In the genomic region with DNA sequence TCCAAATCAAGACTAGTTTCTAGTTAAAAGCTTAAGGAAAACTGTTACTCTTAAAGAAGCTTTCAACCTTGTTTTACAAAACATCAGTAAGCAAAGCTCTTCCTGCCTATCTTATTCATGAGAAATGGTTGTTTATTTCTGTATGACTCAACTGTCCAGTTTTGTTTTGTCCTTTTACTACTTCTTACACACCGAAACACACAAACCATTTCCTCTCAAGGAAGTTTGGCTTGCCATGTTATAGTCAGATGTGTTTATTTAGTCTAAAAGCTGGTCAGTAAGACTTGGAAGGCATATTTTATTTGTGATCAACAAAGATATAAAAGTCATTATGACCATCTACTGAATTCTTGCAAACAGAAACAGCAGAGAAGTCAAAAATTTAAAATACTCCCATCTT, we compare ENCODE assay signal across 24 cellular contexts. TPM values are rescaled to one million over a fixed set of nuclear protein-coding genes. Genes with fewer than 3 reads are reported as not detected.
DNase-seq lines count a peak whose midpoint lies in the region; ATAC-seq, FAIRE-seq and TF ChIP-seq lines count a peak whose summit lies in the region.
"Had no signal": no experiment of that assay in that cellular context is flagged by ENCODE, and none has a peak within 500 bp of the region (broad histone marks: within the 10 kb centered on the region; RNA-seq: fewer than 3 reads in every experiment).

No MANE protein-coding gene starts in this region.

- in situ Hi-C loops in GM23248 (cut with MboI) (no loop called here), GM12878 (cut with MboI) (no loop called here)

- no peak overlapping the region for H3K4me3 ChIP-seq in GM23248
- no peak overlapping the region for H3K4me3 ChIP-seq in GM12878
- no peak overlapping the region for H3K4me3 ChIP-seq in H7 (ENCODE audit: insufficient read depth, low read depth, low read length)
- no peak overlapping the region for H3K4me3 ChIP-seq in endodermal cell (ENCODE audit: low read length)
- H3K4me3 ChIP-seq: BLaER1 treated with 17β-estradiol and CSF1 and Interleukin-3, amounts not matched to agents 10 nM and 100 nM; HAP-1; MG63 had no signal

- intact Hi-C loops in GM12878 (cut with micrococcal nuclease; ENCODE audit: unreplicated experiment): no loop called here

- H3K79me2 ChIP-seq in GM23248 (ENCODE audit: insufficient read depth): no peaks in the 10 kb centered on the region
- H3K79me2 ChIP-seq in GM12878 (ENCODE audit: control insufficient read depth, insufficient read depth, low read length): no peaks in the 10 kb centered on the region

- H3K9me3 ChIP-seq in GM23248 (ENCODE audit: low read depth) (no peaks in the 10 kb centered on the region), GM12878 (replicated peaks; ENCODE audit: control insufficient read depth, insufficient read depth, low read length) (no peaks in the 10 kb centered on the region; the same call in 2 of the 3 replicates), endodermal cell (ENCODE audit: control insufficient read depth, low read length) (no peaks in the 10 kb centered on the region)
- H3K9me3 ChIP-seq: Caco-2, HAP-1, MG63, SK-N-SH had no signal

- TF ChIP-seq EP300 in GM12878 (IDR thresholded peaks at IDR 0.05; ENCODE audit: borderline replicate concordance in 1 of 2, control insufficient read depth in 1 of 2, low read depth in 2 of 2, low read length in 2 of 2): no peak

- H3K27ac Mint-ChIP-seq in endodermal cell: no peak overlapping the region
- H3K27ac Mint-ChIP-seq: CD4-positive, alpha-beta memory T cell; IgD-negative memory B cell had no signal

- H3K27ac ChIP-seq in GM23248 (no peak overlapping the region), GM12878 (ENCODE audit: control insufficient read depth, insufficient read depth) (no peak overlapping the region), endodermal cell (ENCODE audit: low read depth, low read length) (no peak overlapping the region)
- H3K27ac ChIP-seq: BLaER1 treated with 17β-estradiol and CSF1 and Interleukin-3, amounts not matched to agents 10 nM and 100 nM had no signal

- no peaks in the 10 kb centered on the region for H3K9me3 Mint-ChIP-seq in endodermal cell
- H3K9me3 Mint-ChIP-seq: IgD-negative memory B cell had no signal

- H2AFZ ChIP-seq in GM23248 (peak overlapping the region; percentile 13; the same call in 1 of the 2 replicates), GM12878 (ENCODE audit: control insufficient read depth, low read depth, low read length) (no peak overlapping the region)

- no TSS peak for BruUV-seq in GM12878 (replicated peaks; lab: Mats Ljungman, UMichigan)

- no peaks in the 10 kb centered on the region for H3K36me3 Mint-ChIP-seq in endodermal cell (ENCODE audit: low read depth)
- H3K36me3 Mint-ChIP-seq: CD4-positive, alpha-beta memory T cell; IgD-negative memory B cell had no signal

- H3K4me1 ChIP-seq in GM23248 (ENCODE audit: insufficient read depth) (no peaks in the 10 kb centered on the region), GM12878 (ENCODE audit: control insufficient read depth, insufficient read depth, low read length) (no peaks in the 10 kb centered on the region), endodermal cell (ENCODE audit: control insufficient read depth, insufficient read depth, low read length) (no peaks in the 10 kb centered on the region)
- H3K4me1 ChIP-seq: HAP-1 had no signal

- no peak for TF ChIP-seq CTCF in GM12878 (IDR thresholded peaks at IDR 0.05 in 2 of 3, conservative IDR thresholded peaks at IDR 0.05 in 1 of 3; ENCODE audit: control insufficient read depth in 2 of 3, extremely low read depth in 1 of 3, insufficient read depth in 1 of 3, low read depth in 3 of 3, low read length in 3 of 3)
- no peak for TF ChIP-seq CTCF in endodermal cell (conservative IDR thresholded peaks at IDR 0.05)

- TF ChIP-seq POLR2A in GM12878 (IDR thresholded peaks at IDR 0.05; ENCODE audit: low read depth, low read length): no peak

- H3K4me3 Mint-ChIP-seq in endodermal cell: no peak overlapping the region
- H3K4me3 Mint-ChIP-seq: CD4-positive, alpha-beta memory T cell; IgD-negative memory B cell had no signal

- TF ChIP-seq RAD21 in GM12878 (IDR thresholded peaks at IDR 0.05; ENCODE audit: insufficient read depth, low read depth, low read length): no peak

- ATAC-seq in GM12878: peak; percentile 74
- no peak for ATAC-seq in HG02610 (IDR thresholded peaks at IDR 0.05; ENCODE audit: unreplicated experiment)

- FAIRE-seq in GM12878 (lab: Jason Lieb, UNC): no peak

- SMC1A ChIA-PET in GM12878 (lab: Charles Lee; ENCODE audit: uncharacterized antibody, unreplicated experiment): interaction anchor here (0.9 to 2.1 kb wide), 4 partner anchors 17 to 45 kb away, joined by 3 to 6 read pairs (median 4); no protein-coding TSS in a partner anchor

- peaks cover 25% of the 10 kb centered on the region for H3K27me3 Mint-ChIP-seq in endodermal cell (ENCODE audit: insufficient read depth)

- RAD21 ChIA-PET in GM12878 (lab: Charles Lee; ENCODE audit: unreplicated experiment): interaction anchor here (1.3 to 2.0 kb wide), 2 partner anchors 43 to 115 kb away, joined by 3 to 5 read pairs; no protein-coding TSS in a partner anchor

- POLR2A ChIA-PET in GM12878 (lab: Charles Lee): no interaction called here

- H4K20me1 ChIP-seq in GM23248 (ENCODE audit: insufficient read depth): no peaks in the 10 kb centered on the region
- H4K20me1 ChIP-seq in GM12878 (ENCODE audit: control insufficient read depth, insufficient read depth): no peaks in the 10 kb centered on the region
- H4K20me1 ChIP-seq: BLaER1 treated with 17β-estradiol and CSF1 and Interleukin-3, amounts not matched to agents 10 nM and 100 nM had no signal

- no peak for DNase-seq in GM23248
- no peak for DNase-seq in GM12878 (ENCODE audit: low read depth, low spot score)
- DNase-seq in glomerular endothelial cell (ENCODE audit: extremely low read depth, low read depth, low spot score): peak; percentile 10
- DNase-seq in iPS-NIHi7 (ENCODE audit: extremely low spot score): no peak
- DNase-seq in H7: no peak
- no peak for DNase-seq in endodermal cell
- DNase-seq: ACHN; Caco-2; CD4-positive, alpha-beta memory T cell; DMS 273 treated with DMSO at 0.1 percent for 48 hours; DMS79 treated with DMSO at 0.1 percent for 48 hours; MG63; NCI-H1417; NCI-H1694 treated with DMSO at 0.1 percent for 48 hours; NCI-H2081 treated with DMSO at 0.1 percent for 48 hours; NCI-H2171 treated with DMSO at 0.1 percent for 48 hours; NCI-H446; NCI-H526 treated with DMSO at 0.1 percent for 48 hours; SIG-M5; SK-N-SH had no signal

- H3K4me2 ChIP-seq in GM23248 (ENCODE audit: unreplicated experiment): no peak overlapping the region
- no peak overlapping the region for H3K4me2 ChIP-seq in GM12878 (ENCODE audit: control insufficient read depth, insufficient read depth)
- H3K4me2 ChIP-seq: BLaER1 treated with 17β-estradiol and CSF1 and Interleukin-3, amounts not matched to agents 10 nM and 100 nM; SK-N-SH had no signal

- CTCF ChIA-PET in GM12878 (lab: Yijun Ruan, JAX): interaction anchor here (0.9 to 1.5 kb wide), 4 partner anchors 15 to 356 kb away, joined by 3 to 5 read pairs (median 4); no protein-coding TSS in a partner anchor

- WGBS in GM23248 (ENCODE audit: low coverage in 1 of 2, low lambda C conversion rate in 2 of 2, missing lambda C conversion rate in 2 of 2), 2 experiments: 38 to 46% methylated on average over 1 of the region's 1 CpG
- 0% methylated on average over 1 of the region's 1 CpG for WGBS in GM12878 (ENCODE audit: insufficient coverage, insufficient replicate concordance, low lambda C conversion rate, missing lambda C conversion rate)
- WGBS in endodermal cell (ENCODE audit: insufficient coverage in 1 of 2, insufficient read length in 1 of 2), 2 experiments: no CpG with 5 or more reads among the region's 1 CpG

- H3K9me2 ChIP-seq in GM23248 (ENCODE audit: insufficient read depth): no peaks in the 10 kb centered on the region
- H3K9me2 ChIP-seq: SK-N-SH had no signal

- peaks cover 54% of the 10 kb centered on the region for H3K27me3 ChIP-seq in GM23248 (replicated peaks; ENCODE audit: insufficient read depth)
- H3K27me3 ChIP-seq in GM12878 (replicated peaks in 1 of 2; ENCODE audit: control insufficient read depth in 2 of 2, insufficient read depth in 2 of 2, low read length in 1 of 2): peaks cover 0 to 7% of the 10 kb centered on the region in 2 experiments; a peak in 2 of 4 replicates
- H3K27me3 ChIP-seq in H7 (ENCODE audit: control insufficient read depth, insufficient read depth, low read length): no peaks in the 10 kb centered on the region; the same call in 1 of the 2 replicates
- H3K27me3 ChIP-seq in endodermal cell (ENCODE audit: control insufficient read depth, insufficient read depth, low read length, poor library complexity, severe bottlenecking): peaks cover 46% of the 10 kb centered on the region
- H3K27me3 ChIP-seq: BLaER1 treated with 17β-estradiol and CSF1 and Interleukin-3, amounts not matched to agents 10 nM and 100 nM had no signal

- H3K36me3 ChIP-seq in GM23248 (ENCODE audit: low read depth) (no peaks in the 10 kb centered on the region), GM12878 (ENCODE audit: control insufficient read depth in 2 of 2, insufficient read depth in 2 of 2, low read length in 1 of 2) (no peaks in the 10 kb centered on the region), H7 (replicated peaks; ENCODE audit: control insufficient read depth, insufficient read depth, low read length) (no peaks in the 10 kb centered on the region), endodermal cell (ENCODE audit: control insufficient read depth, insufficient read depth, low read length) (no peaks in the 10 kb centered on the region)
- H3K36me3 ChIP-seq: BLaER1 treated with 17β-estradiol and CSF1 and Interleukin-3, amounts not matched to agents 10 nM and 100 nM; HAP-1; MG63 had no signal

- no peak overlapping the region for H3K9ac ChIP-seq in GM23248
- no peak overlapping the region for H3K9ac ChIP-seq in GM12878 (ENCODE audit: control insufficient read depth, insufficient read depth, low read length)
- H3K9ac ChIP-seq in endodermal cell (ENCODE audit: extremely low read depth, low read length, poor library complexity, severe bottlenecking): no peak overlapping the region
- H3K9ac ChIP-seq: BLaER1 treated with 17β-estradiol and CSF1 and Interleukin-3, amounts not matched to agents 10 nM and 100 nM; SK-N-SH had no signal

- no peaks in the 10 kb centered on the region for H3F3A ChIP-seq in GM23248 (ENCODE audit: insufficient read depth)

- H3K4me1 Mint-ChIP-seq in endodermal cell: peaks cover 3% of the 10 kb centered on the region
- H3K4me1 Mint-ChIP-seq: CD4-positive, alpha-beta memory T cell; IgD-negative memory B cell had no signal

RNA-seq across cellular contexts. Expression of a gene that starts 53.2 kb away (rescaled TPM):
- 23.9 and 35.0 TPM in 2 replicates for total RNA-seq in GM23248 (2014; rRNA removed; shearing (Covaris generic))
- 19.5 and 21.0 TPM in 2 replicates for polyA plus RNA-seq in GM23248 (2016; fragmentation: Nextera tagmentation; extraction: Ambion mirVana)
- total RNA-seq in GM12878 (2013; cell fraction: nucleolus; rRNA removed): 48.9 and 49.4 TPM in 2 replicates
- total RNA-seq in GM12878 (2014; rRNA removed): 12.0 and 13.8 TPM in 2 replicates
- total RNA-seq in GM12878 (2014; rRNA removed; fragmentation: Illumina TruSeq; extraction: Trizol): 10.2 and 11.0 TPM in 2 replicates
- 10.7 and 11.9 TPM in 2 replicates for total RNA-seq in GM12878 (2021)
- polyA plus RNA-seq in GM12878 (2011; ENCODE audit: low read depth): 6.1 TPM
- 10.9 and 11.1 TPM in 2 replicates for polyA plus RNA-seq in GM12878 (2011; rRNA removed)
- polyA plus RNA-seq in GM12878 (2011; cell fraction: cytosol; rRNA removed): 7.6 and 8.4 TPM in 2 replicates
- polyA plus RNA-seq in GM12878 (2011; cell fraction: nucleus; rRNA removed): 19.1 and 19.3 TPM in 2 replicates
- polyA plus RNA-seq in GM12878 (2012): 6.3 and 7.7 TPM in 2 replicates
- polyA plus RNA-seq in GM12878 (2014; fragmentation: Illumina TruSeq; extraction: Trizol): 7.8 and 8.4 TPM in 2 replicates
- polyA plus RNA-seq in GM12878 (2014; fragmentation: Nextera tagmentation; extraction: Ambion mirVana): 1 to 10 TPM; 2.0 to 2.1 TPM
- 7.2 and 7.4 TPM in 2 replicates for polyA plus RNA-seq in GM12878 (2014; rRNA removed)
- 10 to 100 TPM; 13.4 to 17.5 TPM for polyA plus RNA-seq in GM12878 (2016; fragmentation: Nextera tagmentation; extraction: Ambion mirVana)
- polyA minus RNA-seq in GM12878 (2011; rRNA and poly(A)+ RNA removed): 15.4 and 15.6 TPM in 2 replicates
- polyA minus RNA-seq in GM12878 (2011; cell fraction: cytosol; rRNA and poly(A)+ RNA removed): 5.7 and 7.0 TPM in 2 replicates
- polyA minus RNA-seq in GM12878 (2011; cell fraction: nucleus; rRNA and poly(A)+ RNA removed): 7.4 and 11.9 TPM in 2 replicates
- 15.4 and 19.7 TPM in 2 replicates for total RNA-seq in glomerular endothelial cell
- total RNA-seq in H7 (2014; rRNA removed; shearing (Covaris generic)): 17.6 and 22.3 TPM in 2 replicates
- 10 to 100 TPM; 23.3 to 25.2 TPM for total RNA-seq in endodermal cell
- polyA plus RNA-seq in endodermal cell (2013, experiment 1 of 2): 27.6 TPM
- 28.5 TPM for polyA plus RNA-seq in endodermal cell (2013, experiment 2 of 2)

RNA-seq across cellular contexts. Expression of a gene that starts 53.9 kb away (rescaled TPM):
- 28.3 and 38.3 TPM in 2 replicates for total RNA-seq in GM23248 (2014; rRNA removed; shearing (Covaris generic))
- polyA plus RNA-seq in GM23248 (2016; fragmentation: Nextera tagmentation; extraction: Ambion mirVana) (21.3 and 22.7 TPM in 2 replicates), GM12878 (2011; rRNA removed) (24.6 and 41.2 TPM in 2 replicates), GM12878 (2014; fragmentation: Illumina TruSeq; extraction: Trizol) (19.2 and 25.4 TPM in 2 replicates), GM12878 (2014; fragmentation: Nextera tagmentation; extraction: Ambion mirVana) (1 to 10 TPM; 5.3 to 6.7 TPM), GM12878 (2014; rRNA removed) (13.4 and 15.2 TPM in 2 replicates), GM12878 (2016; fragmentation: Nextera tagmentation; extraction: Ambion mirVana) (10 to 100 TPM; 24.3 to 27.0 TPM)
- 142 and 155 TPM in 2 replicates for total RNA-seq in GM12878 (2013; cell fraction: nucleolus; rRNA removed)
- total RNA-seq in GM12878 (2014; rRNA removed) (16.5 and 19.9 TPM in 2 replicates), GM12878 (2014; rRNA removed; fragmentation: Illumina TruSeq; extraction: Trizol) (17.2 and 18.6 TPM in 2 replicates), GM12878 (2021) (19.2 and 24.4 TPM in 2 replicates), glomerular endothelial cell (22.8 and 28.4 TPM in 2 replicates), endodermal cell (10 to 100 TPM; 32.6 to 41.2 TPM)
- polyA plus RNA-seq in GM12878 (2011; ENCODE audit: low read depth): 6.1 TPM
- 10.6 and 10.9 TPM in 2 replicates for polyA plus RNA-seq in GM12878 (2011; cell fraction: cytosol; rRNA removed)
- 37.1 and 54.9 TPM in 2 replicates for polyA plus RNA-seq in GM12878 (2011; cell fraction: nucleus; rRNA removed)
- 10.0 and 13.8 TPM in 2 replicates for polyA plus RNA-seq in GM12878 (2012)
- 15.8 and 20.5 TPM in 2 replicates for polyA minus RNA-seq in GM12878 (2011; rRNA and poly(A)+ RNA removed)
- polyA minus RNA-seq in GM12878 (2011; cell fraction: cytosol; rRNA and poly(A)+ RNA removed): 7.8 and 10.0 TPM in 2 replicates
- 32.0 and 49.4 TPM in 2 replicates for polyA minus RNA-seq in GM12878 (2011; cell fraction: nucleus; rRNA and poly(A)+ RNA removed)
- total RNA-seq in H7 (2014; rRNA removed; shearing (Covaris generic)): 10.6 and 14.3 TPM in 2 replicates
- 30.8 TPM for polyA plus RNA-seq in endodermal cell (2013, experiment 1 of 2)
- polyA plus RNA-seq in endodermal cell (2013, experiment 2 of 2): 26.2 TPM
